ENCODE assay signal across 30 cellular contexts in the genomic region with DNA sequence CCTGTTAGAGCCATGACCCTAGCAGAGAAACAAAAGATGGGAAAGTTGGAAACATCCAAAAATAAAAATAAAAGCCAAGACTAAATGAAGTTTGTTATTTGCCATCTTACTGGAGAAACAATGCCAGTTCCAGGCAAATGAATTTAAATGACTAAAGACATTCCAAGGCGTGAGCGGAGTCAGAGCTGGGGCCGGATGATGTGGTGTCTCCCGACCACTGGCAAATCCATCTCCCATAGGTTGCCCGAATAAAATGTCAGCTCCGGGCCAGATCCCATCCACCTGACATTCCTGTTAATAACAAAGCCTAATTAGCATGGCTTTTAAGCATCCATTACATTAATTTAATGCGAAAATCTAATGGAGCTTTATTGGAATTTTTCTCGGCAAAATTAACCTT.
"Had no signal": no experiment of that assay in that cellular context is flagged by ENCODE, and none has a peak within 500 bp of the region (broad histone marks: within the 10 kb centered on the region; RNA-seq: fewer than 3 reads in every experiment).

No MANE protein-coding gene starts in this region.

- ATAC-seq: activated naive CD4-positive, alpha-beta T cell treated with anti-CD3 and anti-CD28 coated beads, Interleukin-2, amount 50 U/mL, for 72 hours; activated T-cell treated with anti-CD3 and anti-CD28 coated beads, Interleukin-2, amount 50 U/mL, for 72 hours; gastroesophageal sphincter; heart right ventricle; T-helper 17 cell had no signal

- DNase-seq: activated CD4-positive, alpha-beta memory T cell treated with anti-CD3 and anti-CD28 coated beads, Interleukin-2, amount 10 ng/mL, durations not matched to agents 7 days and 5 days; activated CD4-positive, alpha-beta T cell treated with anti-CD3 and anti-CD28 coated beads for 1 hour; activated CD4-positive, alpha-beta T cell treated with anti-CD3 and anti-CD28 coated beads for 4 hours; activated CD4-positive, alpha-beta T cell treated with anti-CD3 and anti-CD28 coated beads, Interleukin-2, amount 10 ng/mL, durations not matched to agents 7 days and 5 days; activated CD4-positive, alpha-beta T cell treated with anti-CD3 and anti-CD28 coated beads, Interleukin-2, amount 50 U/mL, for 4 hours; activated CD8-positive, alpha-beta memory T cell treated with anti-CD3 and anti-CD28 coated beads, Interleukin-2, amount 50 U/mL, for 48 hours; activated gamma-delta T cell; activated naive CD4-positive, alpha-beta T cell; activated naive CD4-positive, alpha-beta T cell treated with anti-CD3 and anti-CD28 coated beads, Interleukin-2, amount 10 ng/mL, durations not matched to agents 7 days and 5 days; activated naive CD8-positive, alpha-beta T cell treated with anti-CD3 and anti-CD28 coated beads, Interleukin-2, amount 10 ng/mL, durations not matched to agents 7 days and 5 days; activated T-cell treated with anti-CD3 and anti-CD28 coated beads for 4 hours; activated T-cell treated with anti-CD3 and anti-CD28 coated beads, Interleukin-2, amount 50 U/mL, for 24 hours; activated T-cell treated with anti-CD3 and anti-CD28 coated beads, Interleukin-2, amount 50 U/mL, for 72 hours; central memory CD4-positive, alpha-beta T cell; cerebellar nuclear complex; colonic mucosa; effector CD8-positive, alpha-beta T cell; esophagus squamous epithelium; foreskin melanocyte; heart right ventricle; T-helper 17 cell; T1000 had no signal

- H3K4me3 Mint-ChIP-seq: activated CD4-positive, alpha-beta memory T cell treated with anti-CD3 and anti-CD28 coated beads, Interleukin-2, amount 10 ng/mL, durations not matched to agents 7 days and 5 days; activated CD4-positive, alpha-beta T cell treated with anti-CD3 and anti-CD28 coated beads, Interleukin-2, amount 10 ng/mL, durations not matched to agents 7 days and 5 days; activated naive CD4-positive, alpha-beta T cell treated with anti-CD3 and anti-CD28 coated beads, Interleukin-2, amount 10 ng/mL, durations not matched to agents 7 days and 5 days; activated naive CD8-positive, alpha-beta T cell treated with anti-CD3 and anti-CD28 coated beads, Interleukin-2, amount 10 ng/mL, durations not matched to agents 7 days and 5 days; activated T-cell treated with anti-CD3 and anti-CD28 coated beads, Interleukin-2, amount 50 U/mL, for 24 hours; activated T-cell treated with anti-CD3 and anti-CD28 coated beads, Interleukin-2, amount 50 U/mL, for 72 hours; brain; T-helper 17 cell; T-helper 2 cell treated with Interferon-gamma antibody and Interleukin-4, amounts not matched to agents 5 μg/mL and 100 μg/mL, for 36 hours had no signal

- H3K9me3 Mint-ChIP-seq: activated CD4-positive, alpha-beta memory T cell treated with anti-CD3 and anti-CD28 coated beads, Interleukin-2, amount 10 ng/mL, durations not matched to agents 7 days and 5 days; activated CD4-positive, alpha-beta T cell treated with anti-CD3 and anti-CD28 coated beads, Interleukin-2, amount 10 ng/mL, durations not matched to agents 7 days and 5 days; activated naive CD4-positive, alpha-beta T cell treated with anti-CD3 and anti-CD28 coated beads, Interleukin-2, amount 10 ng/mL, durations not matched to agents 7 days and 5 days; activated naive CD4-positive, alpha-beta T cell treated with anti-CD3 and anti-CD28 coated beads, Interleukin-2, amount 50 U/mL, for 72 hours; activated naive CD8-positive, alpha-beta T cell treated with anti-CD3 and anti-CD28 coated beads, Interleukin-2, amount 10 ng/mL, durations not matched to agents 7 days and 5 days; activated T-cell treated with anti-CD3 and anti-CD28 coated beads, Interleukin-2, amount 50 U/mL, for 24 hours; activated T-cell treated with anti-CD3 and anti-CD28 coated beads, Interleukin-2, amount 50 U/mL, for 72 hours; T-helper 2 cell treated with Interferon-gamma antibody and Interleukin-4, amounts not matched to agents 5 μg/mL and 100 μg/mL, for 36 hours had no signal

- H3K4me1 ChIP-seq: ascending aorta, breast epithelium, colonic mucosa, esophagus squamous epithelium, gastroesophageal sphincter had no signal

- H3K27ac ChIP-seq: ascending aorta, breast epithelium, cardiac muscle cell, colonic mucosa, epithelial cell of prostate, esophagus squamous epithelium, gastroesophageal sphincter, heart right ventricle had no signal

- H3K27me3 ChIP-seq: ascending aorta, breast epithelium, cardiac muscle cell, colonic mucosa, gastroesophageal sphincter had no signal

- H3K36me3 ChIP-seq: ascending aorta, breast epithelium, cardiac muscle cell, colonic mucosa, esophagus squamous epithelium, gastroesophageal sphincter, heart right ventricle had no signal

- H3K9me3 ChIP-seq: ascending aorta, breast epithelium, colonic mucosa, esophagus squamous epithelium, gastroesophageal sphincter, heart right ventricle had no signal

- H3K36me3 Mint-ChIP-seq: activated naive CD4-positive, alpha-beta T cell treated with anti-CD3 and anti-CD28 coated beads, Interleukin-2, amount 10 ng/mL, durations not matched to agents 7 days and 5 days; activated naive CD4-positive, alpha-beta T cell treated with anti-CD3 and anti-CD28 coated beads, Interleukin-2, amount 50 U/mL, for 72 hours; activated naive CD8-positive, alpha-beta T cell treated with anti-CD3 and anti-CD28 coated beads, Interleukin-2, amount 10 ng/mL, durations not matched to agents 7 days and 5 days; brain had no signal

- H3K27ac Mint-ChIP-seq: activated CD4-positive, alpha-beta memory T cell treated with anti-CD3 and anti-CD28 coated beads, Interleukin-2, amount 10 ng/mL, durations not matched to agents 7 days and 5 days; activated CD4-positive, alpha-beta T cell treated with anti-CD3 and anti-CD28 coated beads, Interleukin-2, amount 10 ng/mL, durations not matched to agents 7 days and 5 days; activated naive CD4-positive, alpha-beta T cell treated with anti-CD3 and anti-CD28 coated beads, Interleukin-2, amount 10 ng/mL, durations not matched to agents 7 days and 5 days; activated naive CD4-positive, alpha-beta T cell treated with anti-CD3 and anti-CD28 coated beads, Interleukin-2, amount 50 U/mL, for 72 hours; activated naive CD8-positive, alpha-beta T cell treated with anti-CD3 and anti-CD28 coated beads, Interleukin-2, amount 10 ng/mL, durations not matched to agents 7 days and 5 days; activated T-cell treated with anti-CD3 and anti-CD28 coated beads, Interleukin-2, amount 50 U/mL, for 24 hours; activated T-cell treated with anti-CD3 and anti-CD28 coated beads, Interleukin-2, amount 50 U/mL, for 72 hours; brain; T-helper 17 cell; T-helper 2 cell treated with Interferon-gamma antibody and Interleukin-4, amounts not matched to agents 5 μg/mL and 100 μg/mL, for 36 hours had no signal

- H3K4me3 ChIP-seq: ascending aorta, breast epithelium, cardiac muscle cell, colonic mucosa, esophagus squamous epithelium, gastroesophageal sphincter, heart right ventricle had no signal

- H3K27me3 Mint-ChIP-seq: activated CD4-positive, alpha-beta memory T cell treated with anti-CD3 and anti-CD28 coated beads, Interleukin-2, amount 10 ng/mL, durations not matched to agents 7 days and 5 days; activated CD4-positive, alpha-beta T cell treated with anti-CD3 and anti-CD28 coated beads, Interleukin-2, amount 10 ng/mL, durations not matched to agents 7 days and 5 days; activated naive CD8-positive, alpha-beta T cell treated with anti-CD3 and anti-CD28 coated beads, Interleukin-2, amount 10 ng/mL, durations not matched to agents 7 days and 5 days; activated T-cell treated with anti-CD3 and anti-CD28 coated beads, Interleukin-2, amount 50 U/mL, for 24 hours had no signal
